Comparison of ENCODE assay signal across 13 cellular contexts in the genomic region with DNA sequence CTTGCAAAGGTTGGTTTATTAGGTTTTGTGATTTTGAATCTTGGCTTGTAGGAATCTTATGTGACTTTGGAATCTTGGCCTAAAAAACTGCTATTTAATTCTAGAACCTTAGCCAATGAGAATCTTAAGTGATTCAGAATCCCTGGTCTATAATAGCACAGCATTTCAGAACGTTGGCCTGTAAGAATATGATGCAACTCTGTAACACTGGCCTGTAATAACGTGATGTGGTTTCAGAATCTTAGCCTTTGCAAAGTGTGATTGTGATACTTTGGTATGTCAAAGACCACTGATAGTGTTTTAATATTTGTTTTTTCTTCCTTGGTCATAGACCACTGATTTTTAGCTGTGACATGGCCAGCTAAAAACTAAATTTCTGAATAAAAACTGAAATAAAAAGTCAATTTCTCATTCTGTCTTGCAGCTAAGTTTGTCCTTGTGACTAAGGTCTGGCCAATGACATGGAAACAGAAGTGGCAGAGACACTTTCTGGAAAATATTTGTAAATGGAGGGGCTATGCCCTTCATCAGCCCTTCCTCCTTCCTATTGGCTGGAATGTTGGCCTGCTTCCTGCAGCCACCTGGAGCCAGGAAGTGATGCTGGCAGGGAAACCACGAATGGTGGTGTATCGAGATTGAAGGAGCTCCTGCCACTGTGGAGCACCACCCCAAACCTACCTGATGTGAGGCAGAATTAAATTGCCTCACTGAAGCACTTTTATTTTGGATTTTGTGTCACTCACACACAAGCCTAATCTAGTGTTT. TPM values are rescaled to one million over a fixed set of nuclear protein-coding genes. Genes with fewer than 3 reads are reported as not detected.
DNase-seq lines count a peak whose midpoint lies in the region; ATAC-seq and TF ChIP-seq lines count a peak whose summit lies in the region.
"Had no signal": no experiment of that assay in that cellular context is flagged by ENCODE, and none has a peak within 500 bp of the region (broad histone marks: within the 10 kb centered on the region; RNA-seq: fewer than 3 reads in every experiment).

No MANE protein-coding gene starts in this region.

- H3K4me3 Mint-ChIP-seq in progenitor cell of endocrine pancreas (ENCODE audit: low read depth), result no peak overlapping the region
- H3K4me3 Mint-ChIP-seq: dendritic cell treated with granulocyte-macrophage colony-stimulating factor and Interleukin-4, amounts not matched to agents 40 ng/mL and 50 ng/mL, for 4 days had no signal

- H3K27me3 Mint-ChIP-seq in progenitor cell of endocrine pancreas, result no peaks in the 10 kb centered on the region
- H3K27me3 Mint-ChIP-seq: dendritic cell treated with granulocyte-macrophage colony-stimulating factor and Interleukin-4, amounts not matched to agents 40 ng/mL and 50 ng/mL, for 4 days had no signal

- H3K27ac ChIP-seq in vagina, result peak overlapping the region; percentile 75

- H3K4me1 Mint-ChIP-seq in progenitor cell of endocrine pancreas (ENCODE audit: low read depth), result no peaks in the 10 kb centered on the region

- no peak overlapping the region for H3K27ac Mint-ChIP-seq in progenitor cell of endocrine pancreas
- H3K27ac Mint-ChIP-seq: dendritic cell treated with granulocyte-macrophage colony-stimulating factor and Interleukin-4, amounts not matched to agents 40 ng/mL and 50 ng/mL, for 4 days had no signal

- H3K9me3 Mint-ChIP-seq in progenitor cell of endocrine pancreas (ENCODE audit: low read depth), result peaks cover 11% of the 10 kb centered on the region

- peaks cover 3% of the 10 kb centered on the region for H3K9me3 ChIP-seq in vagina

- H3K27me3 ChIP-seq in vagina, result no peaks in the 10 kb centered on the region

- no peak overlapping the region for H3K4me3 ChIP-seq in vagina

- DNase-seq in SIG-M5 treated with dmso at 0.1 percent for 504 hours (lab: John Stamatoyannopoulos, UW; ENCODE audit: unreplicated experiment), result peak; percentile 17
- DNase-seq in SIG-M5 (lab: John Stamatoyannopoulos, UW), result no peak
- DNase-seq in amniotic stem cell (lab: John Stamatoyannopoulos, UW), result peak; percentile 81
- no peak for DNase-seq in left cardiac atrium
- no peak for DNase-seq in vagina (ENCODE audit: extremely low spot score in 2 of 2)
- no peak for DNase-seq in activated CD4-positive, alpha-beta T cell treated with anti-CD3 and anti-CD28 coated beads for 4 hours
- DNase-seq in progenitor cell of endocrine pancreas (ENCODE audit: low spot score, unreplicated experiment), result no peak
- DNase-seq: hypothalamus; stimulated activated CD4-positive, alpha-beta T cell treated with anti-CD3 and anti-CD28 coated beads, Interleukin-15, amount 100 ng/mL, for 24 hours; stimulated activated naive CD8-positive, alpha-beta T cell treated with anti-CD3 and anti-CD28 coated beads, Interleukin-15, Interleukin-2, amounts not matched to agents 100 U/mL and 50 U/mL, for 24 hours; T1000 had no signal

- TF ChIP-seq CTCF in vagina (IDR thresholded peaks at IDR 0.05), result no peak
- TF ChIP-seq CTCF in progenitor cell of endocrine pancreas (IDR thresholded peaks at IDR 0.05; ENCODE audit: unreplicated experiment), result no peak

- peak; percentile 78 to 85 for ATAC-seq in left cardiac atrium
- no peak for ATAC-seq in activated CD4-positive, CD25-positive, alpha-beta regulatory T cell treated with anti-CD3 and anti-CD28 coated beads, Interleukin-2, amount 50 U/mL, for 24 hours
- ATAC-seq: stimulated activated naive CD8-positive, alpha-beta T cell treated with anti-CD3 and anti-CD28 coated beads, Interleukin-15, Interleukin-2, amounts not matched to agents 100 U/mL and 50 U/mL, for 24 hours had no signal

- H3K36me3 ChIP-seq in vagina, result no peaks in the 10 kb centered on the region

- H3K36me3 Mint-ChIP-seq in progenitor cell of endocrine pancreas (ENCODE audit: insufficient read depth), result peaks cover 3% of the 10 kb centered on the region

- intact Hi-C loops in left cardiac atrium (cut with DNase I), result no loop called here
- intact Hi-C loops in vagina (cut with DNase I), result no loop called here

- no peak for TF ChIP-seq POLR2A in vagina (IDR thresholded peaks at IDR 0.05)

- H3K4me1 ChIP-seq in vagina, result peaks cover 12% of the 10 kb centered on the region

RNA-seq across cellular contexts. Expression of a gene that starts 42.3 kb away (rescaled TPM):
- total RNA-seq in left cardiac atrium, result 1 to 10 TPM; 8.5 to 8.9 TPM
- 4.7 TPM for total RNA-seq in vagina
- 1.5 and 2.0 TPM in 2 replicates for total RNA-seq in progenitor cell of endocrine pancreas

Comparison
In these comparisons a context has a peak if more than half of its experiments do, and no peak if none do; other contexts are left out.
1. DNase-seq: peak in SIG-M5 treated with dmso at 0.1 percent for 504 hours (single experiment) and amniotic stem cell (single experiment); none in SIG-M5 (single experiment), left cardiac atrium (single experiment), vagina (0 of 2), activated CD4-positive, alpha-beta T cell treated with anti-CD3 and anti-CD28 coated beads for 4 hours (0 of 2) and progenitor cell of endocrine pancreas (single experiment).
2. ATAC-seq: peak in left cardiac atrium (2 of 2); none in activated CD4-positive, CD25-positive, alpha-beta regulatory T cell treated with anti-CD3 and anti-CD28 coated beads, Interleukin-2, amount 50 U/mL, for 24 hours (0 of 2).